ENCODE assay signal across 11 cellular contexts in the genomic region with DNA sequence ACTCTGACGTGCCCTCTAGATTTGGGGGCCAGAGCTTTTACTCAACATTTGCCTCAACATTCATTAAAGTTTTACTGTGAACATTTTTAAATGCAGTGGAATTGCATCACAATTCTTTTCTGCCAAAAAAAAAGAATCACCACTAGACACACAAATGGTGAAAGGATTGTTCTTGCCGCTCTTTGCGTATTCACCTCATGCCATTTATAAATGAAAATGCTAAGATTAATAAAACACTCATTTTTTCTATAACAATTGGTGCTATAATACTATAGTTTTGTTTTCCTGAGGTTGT. TPM values are rescaled to one million over a fixed set of nuclear protein-coding genes. Genes with fewer than 3 reads are reported as not detected.
DNase-seq lines count a peak whose midpoint lies in the region; ATAC-seq and TF ChIP-seq lines count a peak whose summit lies in the region.
"Had no signal": no experiment of that assay in that cellular context is flagged by ENCODE, and none has a peak within 500 bp of the region (broad histone marks: within the 10 kb centered on the region; RNA-seq: fewer than 3 reads in every experiment).

No MANE protein-coding gene starts in this region.

- H3K4me1 ChIP-seq in duodenal mucosa (ENCODE audit: control insufficient read depth in 1 of 2, insufficient read depth in 2 of 2, low read length in 2 of 2) (no peaks in the 10 kb centered on the region), muscle layer of colon (ENCODE audit: insufficient read depth, low read length) (peaks cover 9% of the 10 kb centered on the region), thoracic aorta (ENCODE audit: control insufficient read depth in 1 of 2, low read depth in 2 of 2) (peaks cover 2 to 26% of the 10 kb centered on the region in 2 donors)

- H3K9me3 ChIP-seq in duodenal mucosa (ENCODE audit: control insufficient read depth in 1 of 2, low read length in 2 of 2) (no peaks in the 10 kb centered on the region), muscle layer of colon (ENCODE audit: low read length) (no peaks in the 10 kb centered on the region), thoracic aorta (no peaks in the 10 kb centered on the region)

- H3K27ac ChIP-seq in duodenal mucosa (ENCODE audit: low read depth, low read length) (no peak overlapping the region), muscle layer of colon (ENCODE audit: low read depth, low read length) (peak overlapping the region; percentile 80), thoracic aorta (peak overlapping the region; percentile 83 to 87)

- H3K36me3 ChIP-seq in duodenal mucosa (ENCODE audit: control insufficient read depth in 1 of 2, insufficient read depth in 2 of 2, low read length in 2 of 2) (no peaks in the 10 kb centered on the region), muscle layer of colon (ENCODE audit: insufficient read depth, low read length) (no peaks in the 10 kb centered on the region), thoracic aorta (no peaks in the 10 kb centered on the region)

- H3K27me3 ChIP-seq in duodenal mucosa (ENCODE audit: control insufficient read depth in 1 of 2, insufficient read depth in 2 of 2, low read length in 2 of 2) (no peaks in the 10 kb centered on the region), muscle layer of colon (ENCODE audit: control insufficient read depth in 1 of 2, insufficient read depth in 2 of 2, low read length in 2 of 2) (no peaks in the 10 kb centered on the region), thoracic aorta (replicated peaks; ENCODE audit: insufficient read depth) (no peaks in the 10 kb centered on the region)

- ATAC-seq in thoracic aorta (ENCODE audit: insufficient number of reproducible peaks, low FRiP score, low read depth): no peak
- ATAC-seq in GM18870 (IDR thresholded peaks at IDR 0.05; ENCODE audit: unreplicated experiment): no peak

- H3K4me3 ChIP-seq in duodenal mucosa (ENCODE audit: low read depth in 1 of 2, low read length in 2 of 2): peak overlapping the region; percentile 49 to 61
- peak overlapping the region; percentile 52 to 68 for H3K4me3 ChIP-seq in muscle layer of colon (ENCODE audit: low read depth in 1 of 2, low read length in 2 of 2)
- peak overlapping the region; percentile 72 for H3K4me3 ChIP-seq in thoracic aorta

- H3K9ac ChIP-seq in duodenal mucosa (ENCODE audit: low read depth in 1 of 2, low read length in 2 of 2) (peak overlapping the region in 1 of 2 donors; percentile 71), muscle layer of colon (ENCODE audit: low read length) (peak overlapping the region; percentile 67)

- DNase-seq in NCI-H69 (lab: John Stamatoyannopoulos, UW) (peak; percentile 53), thoracic aorta (ENCODE audit: low spot score) (no peak), NCI-H187 treated with DMSO at 0.1 percent for 48 hours (lab: John Stamatoyannopoulos, UW) (no peak), NOMO-1 treated with DMSO at 0.1 percent for 48 hours (lab: John Stamatoyannopoulos, UW; ENCODE audit: unreplicated experiment) (no peak), dedifferentiated amniotic fluid mesenchymal stem cell (ENCODE audit: extremely low spot score) (no peak)
- DNase-seq: activated CD4-positive, alpha-beta T cell treated with anti-CD3 and anti-CD28 coated beads for 48 hours; NCI-H1048 had no signal

- no peak for TF ChIP-seq CTCF in thoracic aorta (IDR thresholded peaks at IDR 0.05)

RNA-seq across cellular contexts. Expression of a gene that starts 1.0 kb away (rescaled TPM):
- 10 to 100 TPM in 1 of 2 donors, 1 to 10 TPM in 1; 7.6 to 23.4 TPM for total RNA-seq in thoracic aorta
- total RNA-seq: activated T-helper 2 cell treated with anti-CD3 and anti-CD28 coated beads, Interferon-gamma antibody, Interleukin-2, Interleukin-4, amounts not matched to agents 10 μg/mL and 5 μg/mL and 100 μg/mL, durations not matched to agents 14 hours and 24 hours and 36 hours had no signal
